1 cellular context compared by ENCODE assay signal in the genomic region with DNA sequence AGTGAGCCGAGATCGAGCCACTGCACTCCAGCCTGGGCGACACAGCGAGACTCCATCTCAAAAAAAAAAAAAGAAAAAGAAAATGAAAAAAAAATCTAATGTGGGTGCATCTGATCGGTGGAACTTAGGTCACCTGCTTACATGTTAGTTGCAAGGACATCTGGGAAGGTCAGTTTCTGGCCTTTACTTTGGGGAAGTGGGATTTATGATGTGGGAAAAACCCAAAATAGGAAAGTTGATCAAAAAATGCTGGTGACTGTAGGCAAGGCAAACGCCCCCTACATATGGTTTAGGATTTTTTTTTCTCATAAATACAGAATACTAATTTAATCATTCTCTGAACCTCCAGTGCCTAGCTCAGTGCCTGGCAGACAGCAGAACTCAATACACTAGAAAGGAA.
TF ChIP-seq lines count a peak whose summit lies in the region.

No MANE protein-coding gene starts in this region.

TF ChIP-seq in H1, 55 proteins besides CTCF, POLR2A, EP300 and RAD21:
- TF ChIP-seq PHF8 (conservative IDR thresholded peaks at IDR 0.05; ENCODE audit: low read depth, low read length) (no peak), RBBP5 (IDR thresholded peaks at IDR 0.05; ENCODE audit: borderline replicate concordance, low read depth, low read length) (no peak), CREB1 (IDR thresholded peaks at IDR 0.05) (no peak), CHD1 (IDR thresholded peaks at IDR 0.05; ENCODE audit: low read depth, low read length) (no peak), NRF1 (IDR thresholded peaks at IDR 0.05; ENCODE audit: low read depth, low read length) (no peak), FOSL1 (IDR thresholded peaks at IDR 0.05; ENCODE audit: insufficient read depth, low read depth, low read length) (no peak), SIRT6 (IDR thresholded peaks at IDR 0.05; ENCODE audit: low read length) (no peak), RFX5 (IDR thresholded peaks at IDR 0.05; ENCODE audit: borderline replicate concordance, low read depth, low read length) (no peak), TCF12 (IDR thresholded peaks at IDR 0.05; ENCODE audit: low read depth, low read length) (no peak), TAF7 (optimal IDR thresholded peaks at IDR 0.05; ENCODE audit: borderline replicate concordance, low read depth, low read length) (no peak)
- TF ChIP-seq, protein P1, sequence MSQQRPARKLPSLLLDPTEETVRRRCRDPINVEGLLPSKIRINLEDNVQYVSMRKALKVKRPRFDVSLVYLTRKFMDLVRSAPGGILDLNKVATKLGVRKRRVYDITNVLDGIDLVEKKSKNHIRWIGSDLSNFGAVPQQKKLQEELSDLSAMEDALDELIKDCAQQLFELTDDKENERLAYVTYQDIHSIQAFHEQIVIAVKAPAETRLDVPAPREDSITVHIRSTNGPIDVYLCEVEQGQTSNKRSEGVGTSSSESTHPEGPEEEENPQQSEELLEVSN (IDR thresholded peaks at IDR 0.05): no peak
- TF ChIP-seq, protein P2, sequence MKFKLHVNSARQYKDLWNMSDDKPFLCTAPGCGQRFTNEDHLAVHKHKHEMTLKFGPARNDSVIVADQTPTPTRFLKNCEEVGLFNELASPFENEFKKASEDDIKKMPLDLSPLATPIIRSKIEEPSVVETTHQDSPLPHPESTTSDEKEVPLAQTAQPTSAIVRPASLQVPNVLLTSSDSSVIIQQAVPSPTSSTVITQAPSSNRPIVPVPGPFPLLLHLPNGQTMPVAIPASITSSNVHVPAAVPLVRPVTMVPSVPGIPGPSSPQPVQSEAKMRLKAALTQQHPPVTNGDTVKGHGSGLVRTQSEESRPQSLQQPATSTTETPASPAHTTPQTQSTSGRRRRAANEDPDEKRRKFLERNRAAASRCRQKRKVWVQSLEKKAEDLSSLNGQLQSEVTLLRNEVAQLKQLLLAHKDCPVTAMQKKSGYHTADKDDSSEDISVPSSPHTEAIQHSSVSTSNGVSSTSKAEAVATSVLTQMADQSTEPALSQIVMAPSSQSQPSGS (IDR thresholded peaks at IDR 0.05; ENCODE audit: low read length): no peak
- TF ChIP-seq, protein P3, sequence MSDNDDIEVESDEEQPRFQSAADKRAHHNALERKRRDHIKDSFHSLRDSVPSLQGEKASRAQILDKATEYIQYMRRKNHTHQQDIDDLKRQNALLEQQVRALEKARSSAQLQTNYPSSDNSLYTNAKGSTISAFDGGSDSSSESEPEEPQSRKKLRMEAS (IDR thresholded peaks at IDR 0.05): no peak
